Comparison of ENCODE assay signal across 1 cellular context in genomic region chr1:167516404-167517388, GRCh38.
TF ChIP-seq lines count a peak whose summit lies in the region.

No MANE protein-coding gene starts in this region.

TF ChIP-seq in H1, 55 proteins besides CTCF, POLR2A, EP300 and RAD21:
- TF ChIP-seq NRF1 (IDR thresholded peaks at IDR 0.05; ENCODE audit: low read depth, low read length) (no peak), CREB1 (IDR thresholded peaks at IDR 0.05) (no peak), NANOG (IDR thresholded peaks at IDR 0.05; ENCODE audit: insufficient read depth, low read depth, low read length, poor library complexity, severe bottlenecking) (no peak)
